Comparison of ENCODE assay signal across 10 cellular contexts in genomic region chr17:4232168-4232813, GRCh38. TPM values are rescaled to one million over a fixed set of nuclear protein-coding genes. Genes with fewer than 3 reads are reported as not detected.
DNase-seq lines count a peak whose midpoint lies in the region; ATAC-seq, FAIRE-seq and TF ChIP-seq lines count a peak whose summit lies in the region.
"Had no signal": no experiment of that assay in that cellular context is flagged by ENCODE, and none has a peak within 500 bp of the region (broad histone marks: within the 10 kb centered on the region; RNA-seq: fewer than 3 reads in every experiment).

No MANE protein-coding gene starts in this region.

- DNase-seq in EH (ENCODE audit: low read depth) (peak; percentile 61), NCI-H128 (lab: John Stamatoyannopoulos, UW; ENCODE audit: unreplicated experiment) (peak; percentile 6), bronchial epithelial cell (ENCODE audit: low read depth) (peak; percentile 75), prostate gland (ENCODE audit: low spot score) (peak; percentile 52), spleen (no peak), posterior cingulate gyrus (no peak)
- DNase-seq: activated B cell treated with CpG ODN at 0.5 μM for 24 hours had no signal

- H3K4me1 ChIP-seq in prostate gland (replicated peaks) (peaks cover 5% of the 10 kb centered on the region), spleen (peaks cover 0 to 16% (median 0%) of the 10 kb centered on the region in 6 donors)

- H3K36me3 ChIP-seq in bronchial epithelial cell (ENCODE audit: control insufficient read depth, insufficient read depth, low read length) (peaks cover 5% of the 10 kb centered on the region), prostate gland (no peaks in the 10 kb centered on the region), spleen (peaks cover 0 to 92% (median 41%) of the 10 kb centered on the region in 6 donors)

- TF ChIP-seq CTCF in bronchial epithelial cell (IDR thresholded peaks at IDR 0.05; ENCODE audit: insufficient read depth, low read length, severe bottlenecking) (no peak), prostate gland (IDR thresholded peaks at IDR 0.05) (no peak), spleen (IDR thresholded peaks at IDR 0.05 in 8 of 11, conservative IDR thresholded peaks at IDR 0.05 in 3 of 11) (no peak)

- H3K27ac ChIP-seq in prostate gland (peak overlapping the region; percentile 70 to 74), spleen (no peak overlapping the region)

- 45% methylated on average over 4 of the region's 4 CpGs for WGBS in prostate gland
- 44 to 60% (median 51%) methylated on average over 4 of the region's 4 CpGs for WGBS in spleen, 5 donors

- ATAC-seq in HG03442 (IDR thresholded peaks at IDR 0.05; ENCODE audit: unreplicated experiment) (no peak), HG03095 (IDR thresholded peaks at IDR 0.05; ENCODE audit: unreplicated experiment) (no peak)

- no peak overlapping the region for H3K4me3 ChIP-seq in bronchial epithelial cell (ENCODE audit: low read depth, low read length)
- H3K4me3 ChIP-seq in prostate gland, result no peak overlapping the region
- H3K4me3 ChIP-seq in spleen, result no peak overlapping the region

- TF ChIP-seq POLR2A in prostate gland (IDR thresholded peaks at IDR 0.05) (no peak), spleen (IDR thresholded peaks at IDR 0.05) (no peak)

- intact Hi-C loops in prostate gland (cut with DNase I), result no loop called here
- intact Hi-C loops in spleen (cut with DNase I; ENCODE audit: low total_unique reads), result no loop called here
- intact Hi-C loops in posterior cingulate gyrus (cut with DNase I), result no loop called here

- H3K9me3 ChIP-seq in prostate gland, result no peaks in the 10 kb centered on the region
- no peaks in the 10 kb centered on the region for H3K9me3 ChIP-seq in spleen

- H3K27me3 ChIP-seq in bronchial epithelial cell (ENCODE audit: control insufficient read depth, insufficient read depth, low read length) (no peaks in the 10 kb centered on the region), prostate gland (replicated peaks; ENCODE audit: insufficient read depth) (no peaks in the 10 kb centered on the region), spleen (replicated peaks in 1 of 7) (no peaks in the 10 kb centered on the region)

- peak; percentile 7 for FAIRE-seq in bronchial epithelial cell (lab: Jason Lieb, UNC)
- FAIRE-seq: GM12891 had no signal

RNA-seq across cellular contexts. Expression of gene ANKFY1, which starts 31.5 kb away (rescaled TPM):
- total RNA-seq in bronchial epithelial cell (22.6 and 28.7 TPM in 2 replicates), prostate gland (10 to 100 TPM; 35.2 to 46.0 TPM), spleen (10 to 100 TPM; 46.4 to 81.5 (median 55.9) TPM)
- 10 to 100 TPM in 1 of 3 donors, 1 to 10 TPM in 2; 6.1 to 13.0 (median 7.4) TPM for polyA plus RNA-seq in spleen

Comparison
In these comparisons a context has a peak if more than half of its experiments do, and no peak if none do; other contexts are left out.
1. DNase-seq: peak in EH (single experiment), NCI-H128 (single experiment), bronchial epithelial cell (single experiment) and prostate gland (single experiment); none in spleen (single experiment) and posterior cingulate gyrus (0 of 10).
2. H3K27ac ChIP-seq: peak in prostate gland (2 of 2); none in spleen (0 of 8).